ENCODE assay signal across 19 cellular contexts in the genomic region with DNA sequence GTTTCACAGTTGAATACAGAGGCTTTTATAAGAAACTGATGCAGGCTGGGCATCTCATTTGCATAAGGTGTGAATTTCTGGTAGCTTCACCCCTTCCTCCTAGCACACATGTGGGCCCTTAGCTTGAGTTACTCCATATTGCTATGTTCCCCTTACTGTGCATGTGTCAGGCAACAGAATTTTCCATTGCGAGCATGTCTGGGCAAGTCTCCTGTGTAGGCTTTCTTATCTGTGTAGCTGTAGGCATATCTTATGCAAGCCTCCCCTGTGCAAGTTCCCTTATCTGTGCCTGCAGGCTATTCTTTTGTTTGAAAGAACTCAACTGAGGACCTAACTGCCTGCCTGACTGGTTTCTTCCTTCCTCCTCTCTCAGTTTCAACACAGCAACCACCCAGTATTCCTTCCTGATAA.
A peak's percentile ranks its signal among the peaks of the same experiment; 100 is the strongest.
DNase-seq lines count a peak whose midpoint lies in the region; ATAC-seq and TF ChIP-seq lines count a peak whose summit lies in the region.
"Had no signal": no experiment of that assay in that cellular context is flagged by ENCODE, and none has a peak within 500 bp of the region (broad histone marks: within the 10 kb centered on the region; RNA-seq: fewer than 3 reads in every experiment).

No MANE protein-coding gene starts in this region.

- TF ChIP-seq EP300 in SK-N-SH (IDR thresholded peaks at IDR 0.05; ENCODE audit: borderline replicate concordance in 1 of 2, low read depth in 1 of 2, low read length in 1 of 2), result no peak

- no peaks in the 10 kb centered on the region for H3K27me3 ChIP-seq in SK-N-SH (ENCODE audit: insufficient read depth)
- H3K27me3 ChIP-seq: neutrophil had no signal

- H3K4me2 ChIP-seq in SK-N-SH, result no peak overlapping the region
- H3K4me2 ChIP-seq: A549 had no signal

- no peak overlapping the region for H2AFZ ChIP-seq in SK-N-SH (ENCODE audit: low read depth)

- H3K4me3 ChIP-seq in SK-N-SH (ENCODE audit: low read depth in 2 of 2, low read length in 1 of 2) (no peak overlapping the region), epithelial cell of esophagus (ENCODE audit: low read length) (no peak overlapping the region)
- H3K4me3 ChIP-seq: A549, skin epidermis had no signal

- no peak for TF ChIP-seq RAD21 in SK-N-SH (IDR thresholded peaks at IDR 0.05; ENCODE audit: low read length)

- H3K79me2 ChIP-seq in SK-N-SH (ENCODE audit: insufficient read depth), result no peaks in the 10 kb centered on the region

- CTCF ChIA-PET in SK-N-SH (lab: Yijun Ruan, JAX), result no interaction called here

- no peak for ATAC-seq in SK-N-SH treated with all-trans-retinoic acid at 6 μM for 48 hours
- ATAC-seq: A549; activated CD8-positive, alpha-beta T cell treated with anti-CD3 and anti-CD28 coated beads, Interleukin-2, amount 10 ng/mL, durations not matched to agents 7 days and 5 days; activated T-helper 17 cell treated with anti-CD3 and anti-CD28 coated beads, Interleukin-2, amount 50 U/mL, for 72 hours; stimulated activated naive CD8-positive, alpha-beta T cell treated with anti-CD3 and anti-CD28 coated beads, Interleukin-15, Interleukin-2, amounts not matched to agents 100 U/mL and 50 U/mL, for 24 hours had no signal

- peaks cover 0 to 7% of the 10 kb centered on the region in 2 experiments; a peak in 1 of 4 replicates for H3K4me1 ChIP-seq in SK-N-SH (ENCODE audit: control insufficient read depth in 1 of 2, insufficient read depth in 2 of 2, low read depth in 1 of 2, low read length in 1 of 2)
- H3K4me1 ChIP-seq: A549 had no signal

- H3K27ac ChIP-seq in SK-N-SH (ENCODE audit: low read depth in 2 of 2, low read length in 1 of 2), result no peak overlapping the region
- H3K27ac ChIP-seq: A549, neutrophil, skin epidermis had no signal

- POLR2A ChIA-PET in SK-N-SH (lab: Yijun Ruan, JAX), result no interaction called here

- no peak for DNase-seq in SK-N-SH
- DNase-seq in OCI-M1 (lab: John Stamatoyannopoulos, UW), result peak; percentile 97
- peak; percentile 80 for DNase-seq in epithelial cell of esophagus (ENCODE audit: low read depth)
- DNase-seq in renal cortical epithelial cell (ENCODE audit: low read depth), result peak; percentile 1
- no peak for DNase-seq in GM20000 (ENCODE audit: low spot score)
- no peak for DNase-seq in NCI-H2107 treated with DMSO at 0.1 percent for 48 hours (lab: John Stamatoyannopoulos, UW; ENCODE audit: unreplicated experiment)
- no peak for DNase-seq in DMS114 treated with DMSO at 0.1 percent for 48 hours (lab: John Stamatoyannopoulos, UW; ENCODE audit: unreplicated experiment)
- DNase-seq: activated CD8-positive, alpha-beta T cell treated with anti-CD3 and anti-CD28 coated beads, Interleukin-2, amount 10 ng/mL, durations not matched to agents 7 days and 5 days; aorta; foreskin melanocyte; NCI-H187 treated with DMSO at 0.1 percent for 48 hours; NCI-H774; SIG-M5; stimulated activated naive CD8-positive, alpha-beta T cell treated with anti-CD3 and anti-CD28 coated beads, Interleukin-15, Interleukin-2, amounts not matched to agents 100 U/mL and 50 U/mL, for 24 hours had no signal

- no peaks in the 10 kb centered on the region for H3K36me3 ChIP-seq in SK-N-SH (replicated peaks in 1 of 2; ENCODE audit: control insufficient read depth in 1 of 2, insufficient read depth in 2 of 2, low read length in 1 of 2)
- H3K36me3 ChIP-seq: neutrophil had no signal

- no peaks in the 10 kb centered on the region for H3K9me3 ChIP-seq in SK-N-SH
- H3K9me3 ChIP-seq: A549, neutrophil had no signal

- no peaks in the 10 kb centered on the region for H4K20me1 ChIP-seq in SK-N-SH (ENCODE audit: insufficient read depth)

- no peak for TF ChIP-seq CTCF in SK-N-SH (IDR thresholded peaks at IDR 0.05)
- TF ChIP-seq CTCF in epithelial cell of esophagus (IDR thresholded peaks at IDR 0.05; ENCODE audit: insufficient read depth, low read depth, low read length, missing control alignments), result no peak
- no peak for TF ChIP-seq CTCF in GM20000 (IDR thresholded peaks at IDR 0.05; ENCODE audit: extremely low read depth, missing control alignments)

- WGBS in SK-N-SH (ENCODE audit: low lambda C conversion rate), result 50% methylated on average over 1 of the region's 1 CpG

- no peak overlapping the region for H3K9ac ChIP-seq in SK-N-SH

- H3F3A ChIP-seq in SK-N-SH (replicated peaks; ENCODE audit: insufficient read depth), result no peaks in the 10 kb centered on the region

- H3K9me2 ChIP-seq in SK-N-SH, result no peaks in the 10 kb centered on the region

TF ChIP-seq in SK-N-SH treated with all-trans-retinoic acid at 6 μM for 48 hours, 23 proteins besides CTCF, POLR2A, EP300 and RAD21:
- TF ChIP-seq ZFP3 (CRISPR knock-in tag; IDR thresholded peaks at IDR 0.05), result 0 out of 2 replicates have a peak, but pooled peaks have one; percentile 23
- TF ChIP-seq SNAI2 (CRISPR knock-in tag; IDR thresholded peaks at IDR 0.05), result 0 out of 2 replicates have a peak, but pooled peaks have one; percentile 21
- no peak for TF ChIP-seq ESRRG (CRISPR knock-in tag; IDR thresholded peaks at IDR 0.05)
- 0 out of 2 replicates have a peak, but pooled peaks have one; percentile 11 for TF ChIP-seq ISL1 (CRISPR knock-in tag; IDR thresholded peaks at IDR 0.05)

TF ChIP-seq in SK-N-SH, 30 proteins besides CTCF, POLR2A, EP300 and RAD21:
- no peak for TF ChIP-seq ELF1 (IDR thresholded peaks at IDR 0.05)

Comparison
In these comparisons a context has a peak if more than half of its experiments do, and no peak if none do; other contexts are left out.
1. DNase-seq: peak in OCI-M1 (single experiment), epithelial cell of esophagus (single experiment) and renal cortical epithelial cell (single experiment); none in SK-N-SH (single experiment), GM20000 (single experiment), NCI-H2107 treated with DMSO at 0.1 percent for 48 hours (single experiment) and DMS114 treated with DMSO at 0.1 percent for 48 hours (single experiment).